In the genomic region with DNA sequence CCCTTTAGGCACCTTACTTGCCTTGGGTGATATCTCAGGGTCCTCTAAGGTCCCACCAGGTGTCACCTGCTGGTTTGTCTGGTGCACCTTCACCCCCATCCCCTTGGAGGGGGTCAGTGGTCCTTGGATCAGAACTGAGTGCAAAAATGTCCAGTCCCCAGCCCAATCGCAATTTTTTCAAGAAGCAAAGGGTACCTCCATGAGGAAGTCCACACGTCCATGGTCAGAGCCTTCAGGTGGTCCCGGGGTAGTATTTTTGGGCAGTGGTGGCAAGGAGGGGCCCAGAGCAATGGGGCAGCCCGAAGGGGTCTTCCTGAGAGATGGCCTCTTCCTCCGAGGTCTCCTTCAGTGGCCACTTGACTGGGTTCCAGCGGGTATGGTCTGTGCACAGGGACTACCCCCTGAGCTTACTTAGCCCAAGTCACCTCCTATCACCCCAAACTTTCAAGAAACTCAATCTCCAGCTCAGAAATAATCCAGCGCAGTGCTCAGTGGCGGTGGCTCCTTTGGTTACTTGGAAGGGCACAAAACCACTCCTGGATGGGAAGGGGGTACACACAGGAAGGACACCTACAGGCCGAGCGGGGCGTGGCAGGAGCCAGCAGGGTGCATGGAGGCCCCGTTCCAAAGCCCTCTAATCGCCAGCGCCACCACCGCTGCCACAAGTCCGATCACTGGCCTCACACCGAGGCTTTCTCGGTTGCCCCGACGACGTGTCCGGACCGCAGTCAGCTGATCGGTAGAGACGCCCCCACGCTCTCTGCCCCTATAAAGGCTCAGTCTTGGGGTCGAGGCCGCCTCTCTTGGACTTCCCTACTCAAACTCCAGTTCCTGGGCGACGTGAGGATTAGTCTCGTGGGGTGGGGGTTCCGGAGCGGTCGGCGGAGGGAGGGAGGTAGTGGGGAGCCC, we compare ENCODE assay signal across 8 cellular contexts. TPM values are rescaled to one million over a fixed set of nuclear protein-coding genes. Genes with fewer than 3 reads are reported as not detected.
A peak's percentile ranks its signal among the peaks of the same experiment; 100 is the strongest.
DNase-seq lines count a peak whose midpoint lies in the region; ATAC-seq and TF ChIP-seq lines count a peak whose summit lies in the region.

No MANE protein-coding gene starts in this region.

- no peaks in the 10 kb centered on the region for H4K20me1 ChIP-seq in OCI-LY7 (ENCODE audit: insufficient read depth, low read length)

- DNase-seq in AML-193 (lab: John Stamatoyannopoulos, UW) (peak; percentile 25 to 41), GM20000 (ENCODE audit: low spot score) (peak; percentile 75), OCI-LY7 (ENCODE audit: low spot score) (peak; percentile 57), heart right ventricle (peak in 1 of 2 donors; percentile 40), posterior vena cava (ENCODE audit: low spot score) (peak; percentile 85), H4 (ENCODE audit: low spot score) (no peak)
- peak; percentile 45 for DNase-seq in activated naive CD4-positive, alpha-beta T cell treated with anti-CD3 and anti-CD28 coated beads, Interleukin-2, amount 50 U/mL, for 16 hours

- H3K27ac ChIP-seq in OCI-LY7 (ENCODE audit: low read depth, low read length, poor library complexity, severe bottlenecking), result no peak overlapping the region
- H3K27ac ChIP-seq in heart right ventricle, result peak overlapping the region in 2 of 10 donors; percentile 5 to 38

- intact Hi-C loops in OCI-LY7 (cut with micrococcal nuclease; ENCODE audit: unreplicated experiment), result no loop called here
- intact Hi-C loops in heart right ventricle (cut with DNase I), result loop anchor here in 3 of 10 donors (2.0 to 5.0 kb wide), 2 partner anchors 114 to 123 kb away; a partner anchor contains a TSS
- intact Hi-C loops in posterior vena cava (cut with DNase I), result loop anchor here in 1 of 2 donors (10.0 kb wide), 1 partner anchor 286 kb away; a partner anchor contains a TSS

- BruUV-seq in OCI-LY7 (replicated peaks; lab: Mats Ljungman, UMichigan), result no TSS peak

- no peak overlapping the region for H2AFZ ChIP-seq in OCI-LY7 (ENCODE audit: low read length)

- H3K9me3 ChIP-seq in OCI-LY7 (ENCODE audit: low read length), result no peaks in the 10 kb centered on the region
- no peaks in the 10 kb centered on the region for H3K9me3 ChIP-seq in heart right ventricle

- TF ChIP-seq CTCF in GM20000 (IDR thresholded peaks at IDR 0.05; ENCODE audit: extremely low read depth, missing control alignments) (peak; percentile 31), OCI-LY7 (conservative IDR thresholded peaks at IDR 0.05; ENCODE audit: low read length) (peak; percentile 65), heart right ventricle (IDR thresholded peaks at IDR 0.05) (peak in 7 of 9 donors; percentile 21 to 44 (median 32))

- peaks cover 0 to 18% (median 0%) of the 10 kb centered on the region in 7 donors for H3K27me3 ChIP-seq in heart right ventricle

- peaks cover 45% of the 10 kb centered on the region for H3K4me1 ChIP-seq in OCI-LY7 (ENCODE audit: insufficient read depth, low read length, poor library complexity, severe bottlenecking)
- peaks cover 0 to 26% (median 15%) of the 10 kb centered on the region in 9 donors for H3K4me1 ChIP-seq in heart right ventricle

- no peak overlapping the region for H3K4me3 ChIP-seq in OCI-LY7 (ENCODE audit: low read depth, low read length, poor library complexity, severe bottlenecking)
- peak overlapping the region in 9 of 10 donors; percentile 22 to 54 (median 43) for H3K4me3 ChIP-seq in heart right ventricle

- ATAC-seq in heart right ventricle (peak; percentile 12 to 48 (median 30)), HG03342 (IDR thresholded peaks at IDR 0.05; ENCODE audit: unreplicated experiment) (no peak)

- H3K4me2 ChIP-seq in OCI-LY7 (ENCODE audit: low read length), result peak overlapping the region; percentile 46; the same call in 1 of the 2 replicates

- POLR2A ChIA-PET in OCI-LY7 (lab: Charles Lee), result interaction anchor here (0.6 to 1.0 kb wide), 2 partner anchors 16 to 307 kb away, joined by 3 to 5 read pairs; no protein-coding TSS in a partner anchor

- H3K36me3 ChIP-seq in OCI-LY7 (ENCODE audit: insufficient read depth, low read length) (peaks cover 6% of the 10 kb centered on the region; the same call in 1 of the 2 replicates), heart right ventricle (peaks cover 0 to 16% (median 3%) of the 10 kb centered on the region in 9 donors)

- H3K9me2 ChIP-seq in OCI-LY7 (ENCODE audit: insufficient read depth, low read length), result no peaks in the 10 kb centered on the region

- WGBS in heart right ventricle, 2 donors, result 22 to 23% methylated on average over 35 of the region's 35 CpGs

- CTCF ChIA-PET in OCI-LY7 (lab: Charles Lee; ENCODE audit: unreplicated experiment), result interaction anchor here (1.5 kb wide), 1 partner anchor 49 kb away, joined by 6 read pairs; no protein-coding TSS in a partner anchor

- no peaks in the 10 kb centered on the region for H3K79me2 ChIP-seq in OCI-LY7 (ENCODE audit: insufficient read depth, low read depth, low read length)

RNA-seq across cellular contexts. Expression of a gene that starts 4.5 kb away (rescaled TPM):
- 1.2 and 1.5 TPM in 2 replicates for total RNA-seq in OCI-LY7 (2014; rRNA removed; shearing (Covaris generic))
- 12.7 and 14.0 TPM in 2 replicates for total RNA-seq in OCI-LY7 (2022)
- under 1 TPM in 5 of 10 donors, not detected in 5; 0.36 to 0.87 (median 0.62) TPM for total RNA-seq in heart right ventricle
- polyA plus RNA-seq in heart right ventricle, result 1 to 10 TPM in 1 of 2 donors, under 1 TPM in 1; 0.88 to 2.3 TPM
- 1 to 10 TPM; 2.8 to 5.0 TPM for total RNA-seq in posterior vena cava
- not detected in 2 replicates for total RNA-seq in H4 (2014; rRNA removed; shearing (Covaris generic))

RNA-seq across cellular contexts. Expression of a gene that starts 16.7 kb away (rescaled TPM):
- total RNA-seq in OCI-LY7 (2014; rRNA removed; shearing (Covaris generic)), result 30.3 and 39.2 TPM in 2 replicates
- total RNA-seq in OCI-LY7 (2022), result 72.0 and 75.5 TPM in 2 replicates
- total RNA-seq in heart right ventricle, result 10 to 100 TPM; 18.4 to 37.9 (median 23.6) TPM
- 10 to 100 TPM; 36.1 to 57.6 TPM for polyA plus RNA-seq in heart right ventricle
- 10 to 100 TPM; 28.5 to 30.7 TPM for total RNA-seq in posterior vena cava
- 3.4 TPM in 2 replicates for total RNA-seq in H4 (2014; rRNA removed; shearing (Covaris generic))

RNA-seq across cellular contexts. Expression of a gene that starts 16.9 kb away (rescaled TPM):
- total RNA-seq in OCI-LY7 (2014; rRNA removed; shearing (Covaris generic)), result 0.16 TPM in 1 of 2 replicates, not detected in the other
- total RNA-seq in OCI-LY7 (2022) (1.2 and 1.7 TPM in 2 replicates), heart right ventricle (under 1 TPM in 8 of 10 donors, not detected in 2; 0.15 to 0.66 (median 0.40) TPM), posterior vena cava (under 1 TPM; 0.14 to 0.51 TPM)
- polyA plus RNA-seq in heart right ventricle, result under 1 TPM; 0.20 to 0.73 TPM
- total RNA-seq in H4 (2014; rRNA removed; shearing (Covaris generic)), result 0.15 TPM in 1 of 2 replicates, not detected in the other

RNA-seq across cellular contexts. Expression of a gene that starts 30.2 kb away (rescaled TPM):
- total RNA-seq in OCI-LY7 (2014; rRNA removed; shearing (Covaris generic)), result 7.9 and 11.5 TPM in 2 replicates
- total RNA-seq in OCI-LY7 (2022), result 15.2 and 17.1 TPM in 2 replicates
- total RNA-seq in heart right ventricle, result 10 to 100 TPM; 20.7 to 35.8 (median 28.4) TPM
- 10 to 100 TPM in 1 of 2 donors, 1 to 10 TPM in 1; 9.9 to 24.0 TPM for polyA plus RNA-seq in heart right ventricle
- 10 to 100 TPM; 18.8 to 20.4 TPM for total RNA-seq in posterior vena cava
- total RNA-seq in H4 (2014; rRNA removed; shearing (Covaris generic)), result 4.9 and 7.6 TPM in 2 replicates

RNA-seq across cellular contexts. Expression of a gene that starts 33.0 kb away (rescaled TPM):
- 8.8 and 27.6 TPM in 2 replicates for total RNA-seq in OCI-LY7 (2014; rRNA removed; shearing (Covaris generic))
- total RNA-seq in OCI-LY7 (2022) (32.3 and 38.3 TPM in 2 replicates), heart right ventricle (10 to 100 TPM; 13.1 to 59.6 (median 25.8) TPM), posterior vena cava (100 to 1,000 TPM in 1 of 2 donors, 10 to 100 TPM in 1; 79.5 to 230 TPM)
- polyA plus RNA-seq in heart right ventricle, result 10 to 100 TPM; 56.4 to 74.3 TPM
- total RNA-seq in H4 (2014; rRNA removed; shearing (Covaris generic)), result 123 and 180 TPM in 2 replicates
